24 cellular contexts compared by ENCODE assay signal in the genomic region with DNA sequence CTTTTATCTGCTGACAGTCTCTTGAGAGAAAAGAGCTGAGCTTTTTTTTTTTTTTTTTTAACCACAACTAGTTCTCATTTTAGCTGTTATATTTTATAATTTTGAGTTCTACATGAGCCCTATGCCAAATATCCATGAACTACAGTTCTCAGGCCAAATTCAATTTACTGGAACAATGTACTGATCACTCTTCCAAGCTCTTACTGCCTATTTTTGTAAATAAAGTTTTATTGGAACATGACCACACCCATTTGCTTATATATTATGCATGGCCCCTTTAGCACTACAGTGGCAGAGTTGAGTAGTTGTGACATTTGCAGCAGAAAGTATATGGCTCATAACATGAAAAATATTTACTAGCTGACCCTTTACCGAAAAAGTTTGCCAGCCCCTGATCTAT.
"Had no signal": no experiment of that assay in that cellular context is flagged by ENCODE, and none has a peak within 500 bp of the region (broad histone marks: within the 10 kb centered on the region; RNA-seq: fewer than 3 reads in every experiment).

No MANE protein-coding gene starts in this region.

- ATAC-seq: effector memory CD8-positive, alpha-beta T cell; gastrocnemius medialis; heart right ventricle; left cardiac atrium; left lung; left ventricle myocardium superior; lower lobe of right lung; mucosa of descending colon had no signal

- H3K4me1 ChIP-seq: colonic mucosa, esophagus squamous epithelium, gastrocnemius medialis, heart right ventricle, left lung, lower lobe of right lung had no signal

- H3K9me3 ChIP-seq: colonic mucosa, esophagus squamous epithelium, gastrocnemius medialis, left lung, lower lobe of right lung, mucosa of descending colon had no signal

- H3K27ac ChIP-seq: colonic mucosa, epithelial cell of prostate, esophagus squamous epithelium, gastrocnemius medialis, heart right ventricle, left lung, lower lobe of right lung had no signal

- FAIRE-seq: endometrium, islet of Langerhans, keratinocyte had no signal

- H3K36me3 ChIP-seq: colonic mucosa, lower lobe of right lung had no signal

- H3K4me3 ChIP-seq: colonic mucosa, esophagus squamous epithelium, gastrocnemius medialis, heart right ventricle, left lung, lower lobe of right lung, mucosa of descending colon had no signal

- H3K27me3 ChIP-seq: colonic mucosa, esophagus squamous epithelium, gastrocnemius medialis, heart right ventricle, left lung had no signal

- DNase-seq: colonic mucosa; cortex of kidney; effector CD8-positive, alpha-beta T cell; effector memory CD8-positive, alpha-beta T cell; endodermal cell; esophagus squamous epithelium; foreskin fibroblast; foreskin melanocyte; gastrocnemius medialis; glutamatergic neuron; head of caudate nucleus; heart right ventricle; hippocampal formation; left cardiac atrium; left lung; left ventricle myocardium superior; lower lobe of right lung; mesenchymal stem cell; mucosa of descending colon; naive B cell had no signal
